ENCODE assay signal across 7 cellular contexts in the genomic region with DNA sequence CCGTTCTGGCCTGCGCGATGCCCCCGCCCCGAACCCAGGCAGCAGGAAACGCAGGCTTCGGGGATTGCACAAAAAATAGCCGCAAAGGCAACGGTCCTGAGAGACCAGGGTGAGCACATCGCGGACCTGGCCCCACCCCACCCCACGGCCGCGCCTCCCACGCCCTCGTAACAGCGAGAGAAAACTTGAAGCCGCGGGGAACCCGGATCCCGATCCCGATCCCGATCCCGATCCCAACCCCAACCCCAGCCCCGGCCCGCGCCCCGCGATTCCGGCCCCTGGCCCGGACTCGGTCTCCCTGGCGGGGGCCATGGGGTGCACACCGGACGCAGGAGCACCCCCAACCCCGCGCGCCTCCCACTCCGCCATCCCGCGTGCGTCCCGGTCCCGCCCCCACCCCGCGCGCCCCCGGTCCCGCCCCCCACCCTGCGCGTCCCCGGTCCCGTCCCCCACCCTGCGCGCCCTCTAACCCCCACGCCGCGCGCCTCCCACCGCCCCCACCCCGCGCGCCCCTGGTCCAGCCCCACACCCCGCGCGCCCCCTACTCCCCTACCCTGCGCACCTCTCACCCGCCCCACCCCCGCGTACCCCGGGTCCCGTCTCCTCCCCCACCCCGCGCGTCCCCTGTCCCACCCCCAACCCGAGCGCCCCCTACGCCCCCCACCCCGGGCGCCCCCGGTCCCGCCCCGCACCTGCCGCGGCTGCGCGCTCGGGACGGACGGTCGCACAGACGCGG. TPM values are rescaled to one million over a fixed set of nuclear protein-coding genes. Genes with fewer than 3 reads are reported as not detected.
DNase-seq lines count a peak whose midpoint lies in the region; ATAC-seq and TF ChIP-seq lines count a peak whose summit lies in the region.

No MANE protein-coding gene starts in this region.

- peak overlapping the region; percentile 31 for H3K27ac ChIP-seq in smooth muscle cell (ENCODE audit: low read depth)

- peak overlapping the region; percentile 91 for H3K4me3 ChIP-seq in astrocyte of the cerebellum (ENCODE audit: low read depth, low read length)
- H3K4me3 ChIP-seq in iPS-15b (ENCODE audit: low read depth, low read length): peak overlapping the region; percentile 88
- H3K4me3 ChIP-seq in smooth muscle cell: peak overlapping the region; percentile 76

- H3K27me3 ChIP-seq in iPS-15b (ENCODE audit: control insufficient read depth, insufficient read depth, low read length) (no peaks in the 10 kb centered on the region), smooth muscle cell (ENCODE audit: low read depth) (no peaks in the 10 kb centered on the region)

- H3K9ac ChIP-seq in iPS-15b (ENCODE audit: low read depth, low read length): no peak overlapping the region
- H3K9ac ChIP-seq in smooth muscle cell (ENCODE audit: low read depth): peak overlapping the region; percentile 22

- peak overlapping the region; percentile 90 for H3K4me2 ChIP-seq in smooth muscle cell

- peak; percentile 45 for DNase-seq in GM19238 (ENCODE audit: insufficient read length, low spot score)
- peak; percentile 54 for DNase-seq in RPMI7951 (ENCODE audit: low read depth)
- DNase-seq in astrocyte of the cerebellum (ENCODE audit: low read depth): no peak
- peak; percentile 25 for DNase-seq in smooth muscle cell (lab: John Stamatoyannopoulos, UW; ENCODE audit: unreplicated experiment)
- no peak for DNase-seq in D341Med (ENCODE audit: low spot score)

- TF ChIP-seq CTCF in astrocyte of the cerebellum (IDR thresholded peaks at IDR 0.05; ENCODE audit: low read depth, low read length, missing control alignments): no peak
- no peak for TF ChIP-seq CTCF in smooth muscle cell (IDR thresholded peaks at IDR 0.05; ENCODE audit: borderline replicate concordance, insufficient read depth, poor library complexity, severe bottlenecking)

- H3K4me1 ChIP-seq in iPS-15b (ENCODE audit: control insufficient read depth, insufficient read depth, low read length): peaks cover 9% of the 10 kb centered on the region
- H3K4me1 ChIP-seq in smooth muscle cell (ENCODE audit: low read depth): peaks cover 14% of the 10 kb centered on the region

- H4K20me1 ChIP-seq in smooth muscle cell (ENCODE audit: low read depth): peaks cover 24% of the 10 kb centered on the region

- H3K9me3 ChIP-seq in iPS-15b (ENCODE audit: control insufficient read depth, insufficient read depth, low read length) (no peaks in the 10 kb centered on the region), smooth muscle cell (replicated peaks; ENCODE audit: low read depth) (no peaks in the 10 kb centered on the region)

- in situ Hi-C loops in astrocyte of the cerebellum (cut with HindIII; ENCODE audit: low sequenced_read_pairs): no loop called here

- H3K36me3 ChIP-seq in iPS-15b (ENCODE audit: control insufficient read depth, insufficient read depth, low read length): peaks cover 50% of the 10 kb centered on the region
- no peaks in the 10 kb centered on the region for H3K36me3 ChIP-seq in smooth muscle cell (ENCODE audit: low read depth)

- WGBS in smooth muscle cell (ENCODE audit: low lambda C conversion rate): under 1% methylated on average over 46 of the region's 93 CpGs

- no peak overlapping the region for H2AFZ ChIP-seq in smooth muscle cell (ENCODE audit: low read depth)

- peaks cover 4% of the 10 kb centered on the region for H3K79me2 ChIP-seq in smooth muscle cell (ENCODE audit: low read depth)

- H3F3A ChIP-seq in smooth muscle cell (ENCODE audit: low read depth): peaks cover 15% of the 10 kb centered on the region

- no peak for ATAC-seq in GM18870 (IDR thresholded peaks at IDR 0.05; ENCODE audit: unreplicated experiment)

RNA-seq across cellular contexts. Expression of gene NOP14, which starts 29.0 kb away (rescaled TPM):
- total RNA-seq in RPMI7951 (2014; rRNA removed; shearing (Covaris generic)): 10.1 and 13.0 TPM in 2 replicates
- 12.9 and 18.5 TPM in 2 replicates for total RNA-seq in smooth muscle cell
- polyA plus RNA-seq in smooth muscle cell: 10.0 and 10.9 TPM in 2 replicates

RNA-seq across cellular contexts. Expression of gene GRK4, which starts 29.1 kb away (rescaled TPM):
- total RNA-seq in RPMI7951 (2014; rRNA removed; shearing (Covaris generic)): 3.1 and 3.6 TPM in 2 replicates
- total RNA-seq in smooth muscle cell: 5.2 and 6.5 TPM in 2 replicates
- 5.9 and 6.9 TPM in 2 replicates for polyA plus RNA-seq in smooth muscle cell

Comparison
In these comparisons a context has a peak if more than half of its experiments do, and no peak if none do; other contexts are left out.
1. DNase-seq: peak in GM19238 (single experiment), RPMI7951 (single experiment) and smooth muscle cell (single experiment); none in astrocyte of the cerebellum (single experiment) and D341Med (single experiment).
2. Peak in every context shown above with its lines, with median percentiles within 50 percentile points of each other: H3K4me3 ChIP-seq.